In the genomic region with DNA sequence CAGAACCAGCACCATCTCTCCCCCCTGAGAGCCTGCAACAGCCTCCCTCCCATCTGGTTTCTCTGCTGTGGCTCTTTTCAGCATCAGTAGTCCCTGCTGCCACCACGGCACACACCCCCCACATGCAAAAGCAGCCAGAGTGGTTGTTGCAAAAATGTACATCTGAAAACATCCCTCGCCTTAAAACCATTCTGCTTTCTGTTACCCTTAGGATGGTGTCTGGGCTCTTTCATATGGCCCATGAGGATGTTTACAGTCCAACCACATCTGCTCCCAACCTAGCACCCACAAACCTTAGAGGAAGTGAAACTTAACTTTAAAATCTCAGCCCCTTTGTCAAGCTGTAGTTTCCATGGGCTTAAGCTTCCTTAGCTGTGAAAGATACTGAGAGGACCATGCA, we compare ENCODE assay signal across 1 cellular context.
TF ChIP-seq lines count a peak whose summit lies in the region.

No MANE protein-coding gene starts in this region.

TF ChIP-seq in A549, 52 proteins besides CTCF, POLR2A, EP300 and RAD21 (continued from another document):
- TF ChIP-seq, protein P1, sequence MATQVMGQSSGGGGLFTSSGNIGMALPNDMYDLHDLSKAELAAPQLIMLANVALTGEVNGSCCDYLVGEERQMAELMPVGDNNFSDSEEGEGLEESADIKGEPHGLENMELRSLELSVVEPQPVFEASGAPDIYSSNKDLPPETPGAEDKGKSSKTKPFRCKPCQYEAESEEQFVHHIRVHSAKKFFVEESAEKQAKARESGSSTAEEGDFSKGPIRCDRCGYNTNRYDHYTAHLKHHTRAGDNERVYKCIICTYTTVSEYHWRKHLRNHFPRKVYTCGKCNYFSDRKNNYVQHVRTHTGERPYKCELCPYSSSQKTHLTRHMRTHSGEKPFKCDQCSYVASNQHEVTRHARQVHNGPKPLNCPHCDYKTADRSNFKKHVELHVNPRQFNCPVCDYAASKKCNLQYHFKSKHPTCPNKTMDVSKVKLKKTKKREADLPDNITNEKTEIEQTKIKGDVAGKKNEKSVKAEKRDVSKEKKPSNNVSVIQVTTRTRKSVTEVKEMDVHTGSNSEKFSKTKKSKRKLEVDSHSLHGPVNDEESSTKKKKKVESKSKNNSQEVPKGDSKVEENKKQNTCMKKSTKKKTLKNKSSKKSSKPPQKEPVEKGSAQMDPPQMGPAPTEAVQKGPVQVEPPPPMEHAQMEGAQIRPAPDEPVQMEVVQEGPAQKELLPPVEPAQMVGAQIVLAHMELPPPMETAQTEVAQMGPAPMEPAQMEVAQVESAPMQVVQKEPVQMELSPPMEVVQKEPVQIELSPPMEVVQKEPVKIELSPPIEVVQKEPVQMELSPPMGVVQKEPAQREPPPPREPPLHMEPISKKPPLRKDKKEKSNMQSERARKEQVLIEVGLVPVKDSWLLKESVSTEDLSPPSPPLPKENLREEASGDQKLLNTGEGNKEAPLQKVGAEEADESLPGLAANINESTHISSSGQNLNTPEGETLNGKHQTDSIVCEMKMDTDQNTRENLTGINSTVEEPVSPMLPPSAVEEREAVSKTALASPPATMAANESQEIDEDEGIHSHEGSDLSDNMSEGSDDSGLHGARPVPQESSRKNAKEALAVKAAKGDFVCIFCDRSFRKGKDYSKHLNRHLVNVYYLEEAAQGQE (IDR thresholded peaks at IDR 0.05) = no peak
- no peak for TF ChIP-seq CEBPB (IDR thresholded peaks at IDR 0.05)
- TF ChIP-seq HOXB5 (CRISPR knock-in tag; IDR thresholded peaks at IDR 0.05) = no peak
